Comparison of ENCODE assay signal across 1 cellular context in genomic region chr1:160993544-160993943, GRCh38.
TF ChIP-seq lines count a peak whose summit lies in the region.

No MANE protein-coding gene starts in this region.

TF ChIP-seq in GM12878, 131 proteins besides CTCF, POLR2A, EP300 and RAD21:
- peak; percentile 27; the same call in 1 of the 2 replicates for TF ChIP-seq SMC3 (IDR thresholded peaks at IDR 0.05; ENCODE audit: borderline replicate concordance, low read length)
- TF ChIP-seq STAT3 (IDR thresholded peaks at IDR 0.05; ENCODE audit: low read depth, low read length): no peak
